8 cellular contexts compared by ENCODE assay signal in the genomic region with DNA sequence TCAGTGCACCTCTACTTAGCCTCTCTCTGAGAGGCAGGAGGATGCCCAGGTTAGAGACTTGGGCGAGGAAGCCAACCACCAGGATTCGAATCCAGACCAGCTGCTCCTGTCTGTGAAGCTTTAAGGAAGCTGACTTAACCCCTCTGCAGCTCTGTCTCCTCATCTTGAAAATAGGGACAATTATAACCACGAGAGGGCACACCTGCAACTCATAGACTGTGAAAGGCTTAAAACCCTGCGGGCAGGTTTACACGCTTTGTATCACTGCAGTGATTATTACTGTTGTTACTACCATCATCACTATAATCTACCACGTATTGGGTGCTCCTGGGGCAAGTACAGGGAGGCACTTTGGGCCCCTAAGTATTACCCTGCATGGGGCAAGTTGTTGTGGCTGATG.
A peak's percentile ranks its signal among the peaks of the same experiment; 100 is the strongest.
DNase-seq lines count a peak whose midpoint lies in the region; TF ChIP-seq lines count a peak whose summit lies in the region.

No MANE protein-coding gene starts in this region.

- H3K27me3 Mint-ChIP-seq in progenitor cell of endocrine pancreas: peaks cover 23% of the 10 kb centered on the region
- no peaks in the 10 kb centered on the region for H3K27me3 Mint-ChIP-seq in activated naive CD8-positive, alpha-beta T cell treated with anti-CD3 and anti-CD28 coated beads for 36 hours

- no peak overlapping the region for H3K27ac Mint-ChIP-seq in progenitor cell of endocrine pancreas
- no peak overlapping the region for H3K27ac Mint-ChIP-seq in activated naive CD8-positive, alpha-beta T cell treated with anti-CD3 and anti-CD28 coated beads for 36 hours

- peak; percentile 47 for TF ChIP-seq CTCF in progenitor cell of endocrine pancreas (IDR thresholded peaks at IDR 0.05; ENCODE audit: unreplicated experiment)

- DNase-seq in activated T-cell treated with anti-CD3 and anti-CD28 coated beads for 1 hour (ENCODE audit: low read depth) (peak; percentile 7), NCI-H1417 treated with DMSO at 0.1 percent for 48 hours (lab: John Stamatoyannopoulos, UW) (peak; percentile 22), activated T-cell treated with anti-CD3 and anti-CD28 coated beads for 24 hours (ENCODE audit: low read depth) (peak; percentile 23), progenitor cell of endocrine pancreas (ENCODE audit: low spot score, unreplicated experiment) (no peak), cerebellar nuclear complex (lab: John Stamatoyannopoulos, UW) (no peak), germinal center (ENCODE audit: low spot score) (no peak)
- no peak for DNase-seq in activated T-cell treated with anti-CD3 and anti-CD28 coated beads, Interleukin-2, amount 50 U/mL, for 1 hour
- no peak for DNase-seq in activated naive CD8-positive, alpha-beta T cell treated with anti-CD3 and anti-CD28 coated beads for 36 hours

- no peak overlapping the region for H3K4me3 Mint-ChIP-seq in progenitor cell of endocrine pancreas (ENCODE audit: low read depth)
- no peak overlapping the region for H3K4me3 Mint-ChIP-seq in activated naive CD8-positive, alpha-beta T cell treated with anti-CD3 and anti-CD28 coated beads for 36 hours

- peaks cover 5% of the 10 kb centered on the region for H3K9me3 Mint-ChIP-seq in progenitor cell of endocrine pancreas (ENCODE audit: low read depth)
- peaks cover 10% of the 10 kb centered on the region for H3K9me3 Mint-ChIP-seq in activated naive CD8-positive, alpha-beta T cell treated with anti-CD3 and anti-CD28 coated beads for 36 hours

- H3K4me1 Mint-ChIP-seq in progenitor cell of endocrine pancreas (ENCODE audit: low read depth): no peaks in the 10 kb centered on the region
- H3K4me1 Mint-ChIP-seq in activated naive CD8-positive, alpha-beta T cell treated with anti-CD3 and anti-CD28 coated beads for 36 hours: peaks cover 30% of the 10 kb centered on the region

- no peaks in the 10 kb centered on the region for H3K36me3 Mint-ChIP-seq in progenitor cell of endocrine pancreas (ENCODE audit: insufficient read depth)
- peaks cover 11% of the 10 kb centered on the region for H3K36me3 Mint-ChIP-seq in activated naive CD8-positive, alpha-beta T cell treated with anti-CD3 and anti-CD28 coated beads for 36 hours

Comparison
In these comparisons a context has a peak if more than half of its experiments do, and no peak if none do; other contexts are left out.
1. DNase-seq: peak in activated T-cell treated with anti-CD3 and anti-CD28 coated beads for 1 hour (single experiment), NCI-H1417 treated with DMSO at 0.1 percent for 48 hours (single experiment) and activated T-cell treated with anti-CD3 and anti-CD28 coated beads for 24 hours (single experiment); none in activated T-cell treated with anti-CD3 and anti-CD28 coated beads, Interleukin-2, amount 50 U/mL, for 1 hour (single experiment), progenitor cell of endocrine pancreas (single experiment), cerebellar nuclear complex (0 of 2), germinal center (single experiment) and activated naive CD8-positive, alpha-beta T cell treated with anti-CD3 and anti-CD28 coated beads for 36 hours (single experiment).